In genomic region chr2:17911491-17912260, GRCh38 we compare ENCODE assay signal across 17 cellular contexts. TPM values are rescaled to one million over a fixed set of nuclear protein-coding genes. Genes with fewer than 3 reads are reported as not detected.
DNase-seq lines count a peak whose midpoint lies in the region; ATAC-seq and TF ChIP-seq lines count a peak whose summit lies in the region.
"Had no signal": no experiment of that assay in that cellular context is flagged by ENCODE, and none has a peak within 500 bp of the region (broad histone marks: within the 10 kb centered on the region; RNA-seq: fewer than 3 reads in every experiment).

No MANE protein-coding gene starts in this region.

- H3K27me3 ChIP-seq in sigmoid colon: no peaks in the 10 kb centered on the region

- intact Hi-C loops in sigmoid colon (cut with DNase I): no loop called here
- intact Hi-C loops in left colon (cut with DNase I, micrococcal nuclease): no loop called here

- no peaks in the 10 kb centered on the region for H3K36me3 Mint-ChIP-seq in natural killer cell treated with Interleukin-12 subunit alpha and Interleukin-12 subunit beta and Interleukin-15 and Interleukin-18, amount 100 ng/mL, for 72 hours
- H3K36me3 Mint-ChIP-seq: activated naive CD4-positive, alpha-beta T cell treated with anti-CD3 and anti-CD28 coated beads, Interleukin-2, amount 10 ng/mL, durations not matched to agents 7 days and 5 days; IgD-negative memory B cell had no signal

- H3K4me3 ChIP-seq in sigmoid colon: no peak overlapping the region

- peaks cover 6 to 7% of the 10 kb centered on the region in 2 donors for H3K27me3 Mint-ChIP-seq in natural killer cell treated with Interleukin-12 subunit alpha and Interleukin-12 subunit beta and Interleukin-15 and Interleukin-18, amount 100 ng/mL, for 72 hours

- no peaks in the 10 kb centered on the region for H3K9me3 ChIP-seq in sigmoid colon
- H3K9me3 ChIP-seq: SK-N-SH had no signal

- no peaks in the 10 kb centered on the region for H3K4me1 Mint-ChIP-seq in natural killer cell treated with Interleukin-12 subunit alpha and Interleukin-12 subunit beta and Interleukin-15 and Interleukin-18, amount 100 ng/mL, for 72 hours (ENCODE audit: low read depth in 2 of 2)
- H3K4me1 Mint-ChIP-seq: activated naive CD4-positive, alpha-beta T cell treated with anti-CD3 and anti-CD28 coated beads, Interleukin-2, amount 10 ng/mL, durations not matched to agents 7 days and 5 days had no signal

- H3K9me3 Mint-ChIP-seq in natural killer cell treated with Interleukin-12 subunit alpha and Interleukin-12 subunit beta and Interleukin-15 and Interleukin-18, amount 100 ng/mL, for 72 hours: peaks cover 7% of the 10 kb centered on the region

- H3K27ac Mint-ChIP-seq in natural killer cell treated with Interleukin-12 subunit alpha and Interleukin-12 subunit beta and Interleukin-15 and Interleukin-18, amount 100 ng/mL, for 72 hours: no peak overlapping the region
- H3K27ac Mint-ChIP-seq: activated naive CD4-positive, alpha-beta T cell treated with anti-CD3 and anti-CD28 coated beads, Interleukin-2, amount 10 ng/mL, durations not matched to agents 7 days and 5 days; HFFc6; IgD-negative memory B cell had no signal

- DNase-seq in MV-4-11 (lab: John Stamatoyannopoulos, UW) (peak; percentile 28), sigmoid colon (no peak), left colon (no peak)
- DNase-seq in stimulated activated CD4-positive, alpha-beta T cell treated with anti-CD3 and anti-CD28 coated beads, Interleukin-1b, Interleukin-23, amount 100 ng/mL, for 48 hours: no peak
- no peak for DNase-seq in natural killer cell treated with Interleukin-12 subunit alpha and Interleukin-12 subunit beta and Interleukin-15 and Interleukin-18, amount 100 ng/mL, for 72 hours (ENCODE audit: low spot score)
- DNase-seq: activated naive CD4-positive, alpha-beta T cell treated with anti-CD3 and anti-CD28 coated beads, Interleukin-2, amount 10 ng/mL, durations not matched to agents 7 days and 5 days; Calu3; effector CD4-positive, alpha-beta T cell; HFFc6; NCI-H1105 treated with DMSO at 0.1 percent for 48 hours; NCI-H226; occipital lobe; SK-N-SH had no signal

- TF ChIP-seq POLR2A in sigmoid colon (IDR thresholded peaks at IDR 0.05): no peak

- WGBS in sigmoid colon, 2 donors: 57 to 63% methylated on average over 5 of the region's 5 CpGs

- H3K36me3 ChIP-seq in sigmoid colon: no peaks in the 10 kb centered on the region

- H3K27ac ChIP-seq in sigmoid colon: no peak overlapping the region

- peaks cover 0 to 13% (median 7%) of the 10 kb centered on the region in 4 donors for H3K4me1 ChIP-seq in sigmoid colon

- TF ChIP-seq EP300 in sigmoid colon (IDR thresholded peaks at IDR 0.05): no peak

- peak; percentile 32 for ATAC-seq in GM18502 (IDR thresholded peaks at IDR 0.05; ENCODE audit: poor library complexity, unreplicated experiment)
- peak; percentile 12 for ATAC-seq in GM21390 (IDR thresholded peaks at IDR 0.05; ENCODE audit: unreplicated experiment)
- ATAC-seq in HG03060 (IDR thresholded peaks at IDR 0.05; ENCODE audit: low read depth, unreplicated experiment): peak; percentile 17
- no peak for ATAC-seq in natural killer cell treated with Interleukin-12 subunit alpha and Interleukin-12 subunit beta and Interleukin-15 and Interleukin-18, amount 100 ng/mL, for 72 hours
- no peak for ATAC-seq in left colon

- no peak overlapping the region for H3K4me3 Mint-ChIP-seq in natural killer cell treated with Interleukin-12 subunit alpha and Interleukin-12 subunit beta and Interleukin-15 and Interleukin-18, amount 100 ng/mL, for 72 hours
- H3K4me3 Mint-ChIP-seq: activated naive CD4-positive, alpha-beta T cell treated with anti-CD3 and anti-CD28 coated beads, Interleukin-2, amount 10 ng/mL, durations not matched to agents 7 days and 5 days; HFFc6; IgD-negative memory B cell had no signal

- TF ChIP-seq CTCF in sigmoid colon (IDR thresholded peaks at IDR 0.05): no peak

RNA-seq across cellular contexts. Expression of gene KCNS3, which starts 33.2 kb away (rescaled TPM):
- total RNA-seq in natural killer cell treated with Interleukin-12 subunit alpha and Interleukin-12 subunit beta and Interleukin-15 and Interleukin-18, amount 100 ng/mL, for 72 hours: not detected
- 10 to 100 TPM; 13.2 to 96.3 (median 24.5) TPM for total RNA-seq in sigmoid colon
- polyA plus RNA-seq in sigmoid colon: 10 to 100 TPM in 2 of 3 donors, 1 to 10 TPM in 1; 4.2 to 16.2 (median 13.9) TPM
- 10 to 100 TPM; 19.0 to 21.2 TPM for total RNA-seq in left colon
- polyA plus RNA-seq: IgD-negative memory B cell had no signal

Comparison
In these comparisons a context has a peak if more than half of its experiments do, and no peak if none do; other contexts are left out.
1. ATAC-seq: peak in GM18502 (single experiment), GM21390 (single experiment) and HG03060 (single experiment); none in natural killer cell treated with Interleukin-12 subunit alpha and Interleukin-12 subunit beta and Interleukin-15 and Interleukin-18, amount 100 ng/mL, for 72 hours (0 of 2) and left colon (single experiment).
2. RNA of gene KCNS3, which starts 33.2 kb away (total RNA-seq): 13.2 to 96.3 TPM in sigmoid colon and 19.0 to 21.2 TPM in left colon; not detected in natural killer cell treated with Interleukin-12 subunit alpha and Interleukin-12 subunit beta and Interleukin-15 and Interleukin-18, amount 100 ng/mL, for 72 hours; every median in the first group is over 10 times any median in the second.